In the genomic region with DNA sequence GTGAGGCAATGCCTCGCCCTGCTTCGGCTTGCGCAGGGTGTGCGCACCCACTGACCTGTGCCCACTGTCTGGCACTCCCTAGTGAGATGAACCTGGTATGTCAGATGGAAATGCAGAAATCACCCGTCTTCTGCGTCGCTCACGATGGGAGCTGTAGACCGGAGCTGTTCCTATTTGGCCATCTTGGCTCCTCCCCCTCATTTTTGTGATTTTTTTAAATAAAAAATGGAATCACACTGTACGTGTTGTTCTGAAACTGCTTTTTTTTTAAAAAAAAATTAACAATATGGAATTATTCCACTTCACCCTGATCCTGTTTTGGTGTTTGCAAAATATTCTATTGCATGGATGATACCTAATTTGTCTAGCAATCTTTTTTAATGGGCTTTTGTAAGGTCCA, we compare ENCODE assay signal across 8 cellular contexts.
DNase-seq lines count a peak whose midpoint lies in the region; ATAC-seq, FAIRE-seq and TF ChIP-seq lines count a peak whose summit lies in the region.
"Not testable (repeated sequence)": the region's sequence is repeated elsewhere in the genome, so short reads cannot be mapped to it uniquely, and the experiment has no call there.

No MANE protein-coding gene starts in this region.

- H3K27me3 ChIP-seq in H7 (ENCODE audit: control insufficient read depth, insufficient read depth, low read length): peaks cover 14% of the 10 kb centered on the region; the same call in 1 of the 2 replicates
- H3K27me3 ChIP-seq in HUES64 (ENCODE audit: insufficient read depth, low read length): peaks cover 44% of the 10 kb centered on the region
- H3K27me3 ChIP-seq in OCI-LY3 (ENCODE audit: low read depth, low read length); K562 (ENCODE audit: control insufficient read depth in 2 of 2, insufficient read depth in 2 of 2, low read length in 2 of 2); iPS DF 6.9 (ENCODE audit: control insufficient read depth, insufficient read depth, low read length); mesendoderm (ENCODE audit: insufficient read depth, low read length, poor library complexity); trophoblast cell (ENCODE audit: insufficient read depth, low read length): not testable (repeated sequence)

- H3K36me3 ChIP-seq in H7 (replicated peaks; ENCODE audit: control insufficient read depth, insufficient read depth, low read length); HUES64 (ENCODE audit: insufficient read depth, low read length); OCI-LY3 (replicated peaks; ENCODE audit: low read depth, low read length); K562 (ENCODE audit: control insufficient read depth, insufficient read depth, low read length); iPS DF 6.9 (ENCODE audit: control insufficient read depth, insufficient read depth, low read length); mesendoderm (ENCODE audit: control insufficient read depth, insufficient read depth, low read length); trophoblast cell (ENCODE audit: control insufficient read depth in 1 of 2, insufficient read depth in 2 of 2, low read length in 2 of 2): not testable (repeated sequence)

- 0 out of 2 replicates have a peak, but pooled peaks have one; percentile 28 for TF ChIP-seq POLR2A in K562 (conservative IDR thresholded peaks at IDR 0.05)

- H3K4me3 ChIP-seq in H7 (ENCODE audit: insufficient read depth, low read depth, low read length): peak overlapping the region; percentile 38
- H3K4me3 ChIP-seq in HUES64 (ENCODE audit: low read length): peak overlapping the region; percentile 42
- peak overlapping the region; percentile 70 for H3K4me3 ChIP-seq in OCI-LY3 (ENCODE audit: low read length)
- peak overlapping the region; percentile 44 for H3K4me3 ChIP-seq in K562
- H3K4me3 ChIP-seq in iPS DF 6.9 (ENCODE audit: low read length): peak overlapping the region; percentile 27; the same call in 1 of the 2 replicates
- H3K4me3 ChIP-seq in mesendoderm (ENCODE audit: low read length); trophoblast cell (ENCODE audit: low read depth, low read length): not testable (repeated sequence)

- H2BK12ac ChIP-seq in trophoblast cell (ENCODE audit: low read length): peak overlapping the region; percentile 40

- peak; percentile 78 for ATAC-seq in K562

- H3K79me1 ChIP-seq in mesendoderm (ENCODE audit: low read length); trophoblast cell (ENCODE audit: low read length): not testable (repeated sequence)

- H4K91ac ChIP-seq in trophoblast cell (ENCODE audit: low read depth, low read length): peak overlapping the region; percentile 37

- not testable (repeated sequence) for H3K9me3 ChIP-seq in HUES64 (ENCODE audit: insufficient read depth, low read depth, low read length); OCI-LY3 (ENCODE audit: insufficient read depth, low read length); K562 (replicated peaks; ENCODE audit: control insufficient read depth, insufficient read depth, low read depth, low read length); iPS DF 6.9 (ENCODE audit: control insufficient read depth, insufficient read depth, low read length); trophoblast cell (ENCODE audit: insufficient read depth, low read depth, low read length)

- H4K12ac ChIP-seq in trophoblast cell (ENCODE audit: low read depth, low read length): not testable (repeated sequence)

- not testable (repeated sequence) for H3K18ac ChIP-seq in mesendoderm (ENCODE audit: low read length); trophoblast cell (ENCODE audit: low read length)

- intact Hi-C loops in K562 (cut with micrococcal nuclease): not testable (repeated sequence)

- not testable (repeated sequence) for H2BK15ac ChIP-seq in mesendoderm (replicated peaks; ENCODE audit: low read depth)

- H2BK120ac ChIP-seq in mesendoderm (ENCODE audit: low read depth, low read length); trophoblast cell (ENCODE audit: insufficient read depth, low read length, poor library complexity): not testable (repeated sequence)

- not testable (repeated sequence) for H2AFZ ChIP-seq in OCI-LY3 (ENCODE audit: low read depth, low read length); trophoblast cell (ENCODE audit: insufficient read depth, low read length, poor library complexity)
- peak overlapping the region; percentile 96 for H2AFZ ChIP-seq in K562 (ENCODE audit: low read depth, low read length)

- not testable (repeated sequence) for TF ChIP-seq CTCF in 22Rv1 (IDR thresholded peaks at IDR 0.05); OCI-LY3 (IDR thresholded peaks at IDR 0.05; ENCODE audit: low read depth, low read length); K562 (IDR thresholded peaks at IDR 0.05 in 2 of 3, conservative IDR thresholded peaks at IDR 0.05 in 1 of 3; ENCODE audit: insufficient read depth in 2 of 3, low read depth in 1 of 3, low read length in 3 of 3)

- 50% methylated on average over 9 of the region's 10 CpGs for WGBS in HUES64
- 8% methylated on average over 10 of the region's 10 CpGs for WGBS in K562 (ENCODE audit: insufficient coverage, low coverage, missing lambda C conversion rate)
- no CpG with 5 or more reads among the region's 10 CpGs for WGBS in iPS DF 6.9 (ENCODE audit: insufficient coverage, insufficient read length)
- no CpG with 5 or more reads among the region's 10 CpGs for WGBS in mesendoderm (ENCODE audit: extremely low coverage, insufficient coverage, low lambda C conversion rate)
- WGBS in trophoblast cell (ENCODE audit: extremely low coverage, insufficient coverage, insufficient read length): no CpG with 5 or more reads among the region's 10 CpGs

- H3K23ac ChIP-seq in mesendoderm (ENCODE audit: low read length); trophoblast cell (ENCODE audit: low read length): not testable (repeated sequence)

- H4K8ac ChIP-seq in mesendoderm (ENCODE audit: low read depth, low read length): not testable (repeated sequence)
- peak overlapping the region; percentile 19 for H4K8ac ChIP-seq in trophoblast cell (ENCODE audit: low read depth, low read length)

- TF ChIP-seq EP300 in K562 (IDR thresholded peaks at IDR 0.05; ENCODE audit: low read length): not testable (repeated sequence)

- POLR2A ChIA-PET in K562 (lab: Yijun Ruan, JAX): interaction anchor here (0.7 to 0.9 kb wide), 3 partner anchors 9 to 885 kb away, joined by 3 to 8 read pairs (median 3); no protein-coding TSS in a partner anchor

- not testable (repeated sequence) for H3K14ac ChIP-seq in trophoblast cell (ENCODE audit: low read length)

- H3K79me2 ChIP-seq in OCI-LY3 (ENCODE audit: low read length); K562 (ENCODE audit: control insufficient read depth, insufficient read depth, low read length); mesendoderm (ENCODE audit: control insufficient read depth, insufficient read depth, low read length); trophoblast cell (ENCODE audit: control insufficient read depth, insufficient read depth, low read length, poor library complexity): not testable (repeated sequence)

- H3K4me1 ChIP-seq in HUES64 (ENCODE audit: insufficient read depth, low read length); OCI-LY3 (ENCODE audit: low read length); K562 (replicated peaks in 1 of 2; ENCODE audit: control insufficient read depth in 2 of 2, insufficient read depth in 2 of 2, low read length in 2 of 2); iPS DF 6.9 (ENCODE audit: control insufficient read depth, insufficient read depth, low read length); mesendoderm (ENCODE audit: control insufficient read depth, low read depth, low read length); trophoblast cell (ENCODE audit: control insufficient read depth in 1 of 2, insufficient read depth in 2 of 2, low read length in 2 of 2): not testable (repeated sequence)

- BruUV-seq in K562 (replicated peaks; lab: Mats Ljungman, UMichigan): not testable (repeated sequence)

- peak overlapping the region; percentile 34 for H3K56ac ChIP-seq in mesendoderm (ENCODE audit: low read length)

- in situ Hi-C loops in K562 (cut with MboI): not testable (repeated sequence)

- H3K27ac ChIP-seq in 22Rv1: peak overlapping the region; percentile 50
- not testable (repeated sequence) for H3K27ac ChIP-seq in HUES64 (ENCODE audit: low read depth, low read length); OCI-LY3 (ENCODE audit: low read length); iPS DF 6.9 (ENCODE audit: low read length); mesendoderm (ENCODE audit: low read depth, low read length); trophoblast cell (ENCODE audit: low read depth, low read length)
- H3K27ac ChIP-seq in K562 (ENCODE audit: extremely low read depth, low read depth, low read length): peak overlapping the region; percentile 57; the same call in 1 of the 3 replicates

- DNase-seq in H7; iPS DF 6.9 (ENCODE audit: low read depth, low spot score); mesendoderm; trophoblast cell: not testable (repeated sequence)
- peak in 1 of 4 experiments; percentile 15 for DNase-seq in K562 (ENCODE audit: extremely low read depth in 1 of 4, low spot score in 3 of 4)

- not testable (repeated sequence) for H3K9ac ChIP-seq in HUES64 (ENCODE audit: low read depth, low read length); mesendoderm (ENCODE audit: low read length); trophoblast cell (ENCODE audit: low read length)
- H3K9ac ChIP-seq in OCI-LY3 (ENCODE audit: low read length) (peak overlapping the region; percentile 35; the same call in 1 of the 2 replicates), K562 (ENCODE audit: insufficient read depth in 1 of 2, low read depth in 2 of 2, low read length in 2 of 2) (peak overlapping the region; percentile 41 to 51; a peak in 3 of 4 replicates)

- not testable (repeated sequence) for TF ChIP-seq RAD21 in K562 (CRISPR knock-in tag; conservative IDR thresholded peaks at IDR 0.05 in 1 of 2, IDR thresholded peaks at IDR 0.05 in 1 of 2)

- not testable (repeated sequence) for H3K9me1 ChIP-seq in K562 (ENCODE audit: control insufficient read depth, insufficient read depth, low read length)

- H2AK5ac ChIP-seq in mesendoderm (ENCODE audit: low read length); trophoblast cell (ENCODE audit: low read length): not testable (repeated sequence)

- not testable (repeated sequence) for H4K5ac ChIP-seq in mesendoderm (ENCODE audit: low read length)

- not testable (repeated sequence) for H3K4ac ChIP-seq in mesendoderm (ENCODE audit: low read depth, low read length); trophoblast cell (ENCODE audit: low read depth, low read length)

- not testable (repeated sequence) for H4K20me1 ChIP-seq in OCI-LY3 (ENCODE audit: insufficient read depth, low read length); K562 (replicated peaks; ENCODE audit: control insufficient read depth, insufficient read depth, low read length)

- FAIRE-seq in K562 (lab: Jason Lieb, UNC): not testable (repeated sequence)

- CTCF ChIA-PET in K562 (lab: Yijun Ruan, JAX; ENCODE audit: low intra/inter-chr PET ratio): not testable (repeated sequence)

- peak overlapping the region; percentile 34 for H3K4me2 ChIP-seq in OCI-LY3 (ENCODE audit: low read length)
- peak overlapping the region; percentile 77 for H3K4me2 ChIP-seq in K562 (ENCODE audit: insufficient read depth, low read length)
- H3K4me2 ChIP-seq in mesendoderm (ENCODE audit: low read length): not testable (repeated sequence)
- peak overlapping the region; percentile 19 for H3K4me2 ChIP-seq in trophoblast cell (ENCODE audit: low read length)

- H2BK5ac ChIP-seq in mesendoderm (ENCODE audit: low read length); trophoblast cell (ENCODE audit: low read depth, low read length, poor library complexity): not testable (repeated sequence)
